19 cellular contexts compared by ENCODE assay signal in genomic region chr10:81978238-81978637, GRCh38.
DNase-seq lines count a peak whose midpoint lies in the region; ATAC-seq and TF ChIP-seq lines count a peak whose summit lies in the region.
"Had no signal": no experiment of that assay in that cellular context is flagged by ENCODE, and none has a peak within 500 bp of the region (broad histone marks: within the 10 kb centered on the region; RNA-seq: fewer than 3 reads in every experiment).

No MANE protein-coding gene starts in this region.

- no peaks in the 10 kb centered on the region for H3K36me3 ChIP-seq in GM23338 (ENCODE audit: insufficient read depth)
- H3K36me3 ChIP-seq: gastroesophageal sphincter, lower lobe of right lung, pancreas had no signal

- no peaks in the 10 kb centered on the region for H3K27me3 ChIP-seq in GM23338 (ENCODE audit: insufficient read depth)
- H3K27me3 ChIP-seq: gastroesophageal sphincter, pancreas had no signal

- no peaks in the 10 kb centered on the region for H4K20me1 ChIP-seq in GM23338 (replicated peaks; ENCODE audit: insufficient read depth)

- DNase-seq in GM23338 (ENCODE audit: low spot score), result peak; percentile 76
- DNase-seq in NAMALWA (ENCODE audit: low spot score), result peak; percentile 20
- DNase-seq in astrocyte of the hippocampus (ENCODE audit: low read depth, low spot score), result peak; percentile 63
- DNase-seq in left kidney (ENCODE audit: low read depth, low spot score), result peak; percentile 85
- DNase-seq in NCI-H1048 (lab: John Stamatoyannopoulos, UW), result no peak
- DNase-seq in UCSD-AML1 (lab: John Stamatoyannopoulos, UW; ENCODE audit: unreplicated experiment), result no peak
- no peak for DNase-seq in occipital lobe (lab: John Stamatoyannopoulos, UW)
- DNase-seq: activated CD8-positive, alpha-beta T cell treated with anti-CD3 and anti-CD28 coated beads, Interleukin-2, amount 10 ng/mL, durations not matched to agents 7 days and 5 days; activated naive CD4-positive, alpha-beta T cell treated with anti-CD3 and anti-CD28 coated beads for 36 hours; CD8-positive, alpha-beta memory T cell; lower lobe of right lung; NCI-H1105 treated with DMSO at 0.1 percent for 48 hours; NCI-H524; pancreas; T-cell had no signal

- H3K9me2 ChIP-seq in GM23338 (ENCODE audit: insufficient read depth), result no peaks in the 10 kb centered on the region

- no peak overlapping the region for H2AFZ ChIP-seq in GM23338

- no peaks in the 10 kb centered on the region for H3K79me2 ChIP-seq in GM23338 (replicated peaks; ENCODE audit: insufficient read depth)

- H3K27ac ChIP-seq in GM23338 (ENCODE audit: low read depth), result no peak overlapping the region
- H3K27ac ChIP-seq: gastroesophageal sphincter, lower lobe of right lung, pancreas had no signal

- H3K4me3 Mint-ChIP-seq in GM23338, result no peak overlapping the region
- H3K4me3 Mint-ChIP-seq: activated CD8-positive, alpha-beta T cell treated with anti-CD3 and anti-CD28 coated beads, Interleukin-2, amount 10 ng/mL, durations not matched to agents 7 days and 5 days; activated naive CD4-positive, alpha-beta T cell treated with anti-CD3 and anti-CD28 coated beads for 36 hours; CD8-positive, alpha-beta memory T cell; dendritic cell treated with granulocyte-macrophage colony-stimulating factor and Interleukin-4, amounts not matched to agents 40 ng/mL and 50 ng/mL, for 4 days; stimulated activated naive CD8-positive, alpha-beta T cell treated with anti-CD3 and anti-CD28 coated beads, Interleukin-15, Interleukin-2, amounts not matched to agents 100 ng/mL and 50 ng/mL, for 24 hours; T-cell had no signal

- H3K4me1 ChIP-seq in GM23338 (ENCODE audit: insufficient read depth), result no peaks in the 10 kb centered on the region
- H3K4me1 ChIP-seq: gastroesophageal sphincter, lower lobe of right lung, pancreas had no signal

- no peaks in the 10 kb centered on the region for H3K9me3 Mint-ChIP-seq in GM23338

- TF ChIP-seq CTCF in GM23338 (conservative IDR thresholded peaks at IDR 0.05; ENCODE audit: low read depth in 2 of 2), result no peak

- no peak overlapping the region for H3K27ac Mint-ChIP-seq in GM23338
- H3K27ac Mint-ChIP-seq: activated CD8-positive, alpha-beta T cell treated with anti-CD3 and anti-CD28 coated beads, Interleukin-2, amount 10 ng/mL, durations not matched to agents 7 days and 5 days; activated naive CD4-positive, alpha-beta T cell treated with anti-CD3 and anti-CD28 coated beads for 36 hours; CD8-positive, alpha-beta memory T cell; dendritic cell treated with granulocyte-macrophage colony-stimulating factor and Interleukin-4, amounts not matched to agents 40 ng/mL and 50 ng/mL, for 4 days; stimulated activated naive CD8-positive, alpha-beta T cell treated with anti-CD3 and anti-CD28 coated beads, Interleukin-15, Interleukin-2, amounts not matched to agents 100 ng/mL and 50 ng/mL, for 24 hours; T-cell had no signal

- ATAC-seq in GM23338 (peak; percentile 64; the same call in 2 of the 3 replicates), GM19395 (IDR thresholded peaks at IDR 0.05; ENCODE audit: unreplicated experiment) (no peak)
- ATAC-seq: activated CD8-positive, alpha-beta T cell treated with anti-CD3 and anti-CD28 coated beads, Interleukin-2, amount 10 ng/mL, durations not matched to agents 7 days and 5 days; gastroesophageal sphincter; lower lobe of right lung; pancreas; T-cell had no signal

- no peaks in the 10 kb centered on the region for H3K4me1 Mint-ChIP-seq in GM23338
- H3K4me1 Mint-ChIP-seq: CD8-positive, alpha-beta memory T cell; T-cell had no signal

- H3K36me3 Mint-ChIP-seq in GM23338 (ENCODE audit: low read depth), result no peaks in the 10 kb centered on the region
- H3K36me3 Mint-ChIP-seq: CD8-positive, alpha-beta memory T cell; T-cell had no signal

- H3K4me3 ChIP-seq in GM23338, result no peak overlapping the region
- H3K4me3 ChIP-seq: gastroesophageal sphincter, lower lobe of right lung, pancreas had no signal

- no peaks in the 10 kb centered on the region for H3K27me3 Mint-ChIP-seq in GM23338 (ENCODE audit: insufficient read depth, low read depth, poor library complexity)
- H3K27me3 Mint-ChIP-seq: CD8-positive, alpha-beta memory T cell; dendritic cell treated with granulocyte-macrophage colony-stimulating factor and Interleukin-4, amounts not matched to agents 40 ng/mL and 50 ng/mL, for 4 days; stimulated activated naive CD8-positive, alpha-beta T cell treated with anti-CD3 and anti-CD28 coated beads, Interleukin-15, Interleukin-2, amounts not matched to agents 100 ng/mL and 50 ng/mL, for 24 hours; T-cell had no signal

- H3F3A ChIP-seq in GM23338 (replicated peaks; ENCODE audit: low read depth), result no peaks in the 10 kb centered on the region

- no peak overlapping the region for H3K4me2 ChIP-seq in GM23338

TF ChIP-seq in GM23338, 12 proteins besides CTCF, POLR2A, EP300 and RAD21:
- no peak for TF ChIP-seq EZH2 (IDR thresholded peaks at IDR 0.05; ENCODE audit: low read depth, unreplicated experiment)
- TF ChIP-seq, protein P1, sequence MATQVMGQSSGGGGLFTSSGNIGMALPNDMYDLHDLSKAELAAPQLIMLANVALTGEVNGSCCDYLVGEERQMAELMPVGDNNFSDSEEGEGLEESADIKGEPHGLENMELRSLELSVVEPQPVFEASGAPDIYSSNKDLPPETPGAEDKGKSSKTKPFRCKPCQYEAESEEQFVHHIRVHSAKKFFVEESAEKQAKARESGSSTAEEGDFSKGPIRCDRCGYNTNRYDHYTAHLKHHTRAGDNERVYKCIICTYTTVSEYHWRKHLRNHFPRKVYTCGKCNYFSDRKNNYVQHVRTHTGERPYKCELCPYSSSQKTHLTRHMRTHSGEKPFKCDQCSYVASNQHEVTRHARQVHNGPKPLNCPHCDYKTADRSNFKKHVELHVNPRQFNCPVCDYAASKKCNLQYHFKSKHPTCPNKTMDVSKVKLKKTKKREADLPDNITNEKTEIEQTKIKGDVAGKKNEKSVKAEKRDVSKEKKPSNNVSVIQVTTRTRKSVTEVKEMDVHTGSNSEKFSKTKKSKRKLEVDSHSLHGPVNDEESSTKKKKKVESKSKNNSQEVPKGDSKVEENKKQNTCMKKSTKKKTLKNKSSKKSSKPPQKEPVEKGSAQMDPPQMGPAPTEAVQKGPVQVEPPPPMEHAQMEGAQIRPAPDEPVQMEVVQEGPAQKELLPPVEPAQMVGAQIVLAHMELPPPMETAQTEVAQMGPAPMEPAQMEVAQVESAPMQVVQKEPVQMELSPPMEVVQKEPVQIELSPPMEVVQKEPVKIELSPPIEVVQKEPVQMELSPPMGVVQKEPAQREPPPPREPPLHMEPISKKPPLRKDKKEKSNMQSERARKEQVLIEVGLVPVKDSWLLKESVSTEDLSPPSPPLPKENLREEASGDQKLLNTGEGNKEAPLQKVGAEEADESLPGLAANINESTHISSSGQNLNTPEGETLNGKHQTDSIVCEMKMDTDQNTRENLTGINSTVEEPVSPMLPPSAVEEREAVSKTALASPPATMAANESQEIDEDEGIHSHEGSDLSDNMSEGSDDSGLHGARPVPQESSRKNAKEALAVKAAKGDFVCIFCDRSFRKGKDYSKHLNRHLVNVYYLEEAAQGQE (IDR thresholded peaks at IDR 0.05; ENCODE audit: unreplicated experiment), result peak; percentile 81
TF ChIP-seq in GM23338: peak in this region for 1.

Comparison
In these comparisons a context has a peak if more than half of its experiments do, and no peak if none do; other contexts are left out.
1. DNase-seq: peak in GM23338 (single experiment), NAMALWA (single experiment), astrocyte of the hippocampus (single experiment) and left kidney (single experiment); none in NCI-H1048 (single experiment), UCSD-AML1 (single experiment) and occipital lobe (single experiment).